In genomic region chr14:103517626-103518415, GRCh38 we compare ENCODE assay signal across 9 cellular contexts. TPM values are rescaled to one million over a fixed set of nuclear protein-coding genes. Genes with fewer than 3 reads are reported as not detected.
DNase-seq lines count a peak whose midpoint lies in the region; ATAC-seq and TF ChIP-seq lines count a peak whose summit lies in the region.
"Had no signal": no experiment of that assay in that cellular context is flagged by ENCODE, and none has a peak within 500 bp of the region (broad histone marks: within the 10 kb centered on the region; RNA-seq: fewer than 3 reads in every experiment).

No MANE protein-coding gene starts in this region.

- peak overlapping the region; percentile 29 for H3K4me3 Mint-ChIP-seq in type B pancreatic cell

- H3K27me3 Mint-ChIP-seq in type B pancreatic cell: peaks cover 4% of the 10 kb centered on the region

- H3K4me1 ChIP-seq in esophagus (ENCODE audit: control insufficient read depth in 2 of 2, insufficient read depth in 2 of 2, low read length in 1 of 2): peaks cover 11 to 35% of the 10 kb centered on the region in 2 donors
- H3K4me1 ChIP-seq in mucosa of descending colon (ENCODE audit: low read depth): peaks cover 25% of the 10 kb centered on the region

- H3K4me1 Mint-ChIP-seq in type B pancreatic cell (ENCODE audit: unreplicated experiment): peaks cover 13% of the 10 kb centered on the region

- no peak for ATAC-seq in mucosa of descending colon
- no peak for ATAC-seq in HG03457 (IDR thresholded peaks at IDR 0.05; ENCODE audit: unreplicated experiment)

- no peak for TF ChIP-seq CTCF in mucosa of descending colon (IDR thresholded peaks at IDR 0.05)
- no peak for TF ChIP-seq CTCF in type B pancreatic cell (conservative IDR thresholded peaks at IDR 0.05)

- no peak overlapping the region for H3K27ac Mint-ChIP-seq in type B pancreatic cell

- H3K36me3 ChIP-seq in esophagus (ENCODE audit: control insufficient read depth in 2 of 2, insufficient read depth in 2 of 2, low read length in 1 of 2): peaks cover 0 to 3% of the 10 kb centered on the region in 2 donors
- H3K36me3 ChIP-seq in mucosa of descending colon (ENCODE audit: low read depth): no peaks in the 10 kb centered on the region

- no peaks in the 10 kb centered on the region for H3K36me3 Mint-ChIP-seq in type B pancreatic cell

- DNase-seq in DMS 273 (lab: John Stamatoyannopoulos, UW; ENCODE audit: unreplicated experiment) (peak; percentile 59), DMS 273 treated with DMSO at 0.1 percent for 48 hours (lab: John Stamatoyannopoulos, UW) (no peak), mucosa of descending colon (peak in 2 of 3 donors; percentile 60 to 65), type B pancreatic cell (ENCODE audit: extremely low spot score, unreplicated experiment) (no peak), NCI-H2107 treated with DMSO at 0.1 percent for 48 hours (lab: John Stamatoyannopoulos, UW; ENCODE audit: unreplicated experiment) (no peak), DMS53 (lab: John Stamatoyannopoulos, UW) (no peak)
- DNase-seq: NCI-H2081 treated with DMSO at 0.1 percent for 48 hours had no signal

- H3K9me3 ChIP-seq in esophagus (ENCODE audit: control insufficient read depth in 2 of 2, insufficient read depth in 1 of 2, low read depth in 1 of 2, low read length in 1 of 2) (no peaks in the 10 kb centered on the region), mucosa of descending colon (no peaks in the 10 kb centered on the region)

- no peaks in the 10 kb centered on the region for H3K9me3 Mint-ChIP-seq in type B pancreatic cell

- WGBS in esophagus, 2 donors: 31 to 33% methylated on average over 20 to 21 of the region's 21 CpGs

- intact Hi-C loops in mucosa of descending colon (cut with DNase I, micrococcal nuclease): no loop called here

- H3K27me3 ChIP-seq in esophagus (ENCODE audit: control insufficient read depth in 1 of 2, insufficient read depth in 2 of 2, low read length in 2 of 2): no peaks in the 10 kb centered on the region

- H3K27ac ChIP-seq in esophagus (ENCODE audit: low read depth in 2 of 2, low read length in 1 of 2): peak overlapping the region; percentile 9 to 58

- H3K4me3 ChIP-seq in esophagus (ENCODE audit: low read depth in 1 of 2, low read length in 2 of 2) (no peak overlapping the region), mucosa of descending colon (no peak overlapping the region)

RNA-seq across cellular contexts. Expression of gene CKB, which starts 4.8 kb away (rescaled TPM):
- 100 to 1,000 TPM; 117 to 134 TPM for polyA plus RNA-seq in esophagus
- total RNA-seq in mucosa of descending colon (1,000 to 10,000 TPM; 1,316 to 3,346 (median 2,079) TPM), type B pancreatic cell (ENCODE audit: low replicate concordance) (180 and 323 TPM in 2 replicates)

RNA-seq across cellular contexts. Expression of gene TRMT61A, which starts 11.2 kb away (rescaled TPM):
- polyA plus RNA-seq in esophagus: 10 to 100 TPM; 11.0 to 11.5 TPM
- total RNA-seq in mucosa of descending colon: 10 to 100 TPM; 10.2 to 23.7 (median 10.5) TPM
- 10.8 and 12.4 TPM in 2 replicates for total RNA-seq in type B pancreatic cell (ENCODE audit: low replicate concordance)

RNA-seq across cellular contexts. Expression of gene BAG5, which starts 44.6 kb away (rescaled TPM):
- 10 to 100 TPM in 1 of 2 donors, 1 to 10 TPM in 1; 7.1 to 12.7 TPM for polyA plus RNA-seq in esophagus
- total RNA-seq in mucosa of descending colon (10 to 100 TPM; 26.1 to 29.9 (median 28.0) TPM), type B pancreatic cell (ENCODE audit: low replicate concordance) (23.3 and 30.5 TPM in 2 replicates)

RNA-seq across cellular contexts. Expression of gene COA8, which starts 44.9 kb away (rescaled TPM):
- polyA plus RNA-seq in esophagus: 10 to 100 TPM; 35.1 to 39.3 TPM
- total RNA-seq in mucosa of descending colon: 10 to 100 TPM; 29.3 to 47.3 (median 36.5) TPM
- 39.8 and 42.5 TPM in 2 replicates for total RNA-seq in type B pancreatic cell (ENCODE audit: low replicate concordance)

Comparison
In these comparisons a context has a peak if more than half of its experiments do, and no peak if none do; other contexts are left out.
1. DNase-seq: peak in DMS 273 (single experiment) and mucosa of descending colon (2 of 3); none in DMS 273 treated with DMSO at 0.1 percent for 48 hours (single experiment), type B pancreatic cell (single experiment), NCI-H2107 treated with DMSO at 0.1 percent for 48 hours (single experiment) and DMS53 (single experiment).